Comparison of ENCODE assay signal across 8 cellular contexts in the genomic region with DNA sequence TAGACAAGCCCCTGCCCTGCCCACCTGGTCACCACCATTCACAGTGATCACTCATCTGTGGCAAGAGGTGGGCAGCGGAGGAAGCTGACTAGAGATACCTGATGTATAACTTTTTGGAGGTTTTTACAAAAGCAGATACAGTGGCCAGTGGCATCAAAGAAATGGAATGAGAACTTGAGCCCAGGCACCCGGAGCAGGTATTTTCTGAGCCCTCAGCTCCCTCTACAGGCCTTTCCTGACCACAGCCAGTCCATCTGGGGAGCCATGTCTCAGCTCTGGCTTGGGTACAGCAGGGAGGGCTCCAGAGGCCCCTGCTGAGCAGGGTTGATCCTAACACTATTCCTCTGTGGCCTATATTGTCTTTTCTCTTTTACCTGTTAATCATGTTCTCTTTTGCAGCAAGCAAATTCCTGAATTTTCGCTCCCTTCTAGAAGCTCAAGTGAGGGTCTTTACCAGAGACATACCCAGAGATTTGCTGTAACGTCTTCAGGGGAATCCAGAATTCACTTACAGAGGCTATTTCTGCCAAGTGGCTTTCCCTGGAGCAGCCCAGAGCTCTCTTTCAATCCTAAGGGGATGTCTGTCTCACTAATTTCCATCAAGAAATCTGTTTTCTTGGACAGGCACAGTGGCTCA. TPM values are rescaled to one million over a fixed set of nuclear protein-coding genes. Genes with fewer than 3 reads are reported as not detected.
DNase-seq lines count a peak whose midpoint lies in the region; ATAC-seq and TF ChIP-seq lines count a peak whose summit lies in the region.

No MANE protein-coding gene starts in this region.

- 31 to 50% methylated on average over 3 to 4 of the region's 4 CpGs for WGBS in esophagus squamous epithelium, 2 donors

- H3K27ac Mint-ChIP-seq in activated T-cell treated with anti-CD3 and anti-CD28 coated beads, Interleukin-2, amount 50 U/mL, for 72 hours, result no peak overlapping the region
- no peak overlapping the region for H3K27ac Mint-ChIP-seq in nephron

- ATAC-seq in activated T-cell treated with anti-CD3 and anti-CD28 coated beads, Interleukin-2, amount 50 U/mL, for 72 hours (replicated peaks in 1 of 2), result peak in 1 of 2 donors; percentile 47
- ATAC-seq in HG02642 (IDR thresholded peaks at IDR 0.05; ENCODE audit: poor library complexity, unreplicated experiment), result no peak

- H3K4me3 ChIP-seq in esophagus squamous epithelium, result no peak overlapping the region

- no peak for TF ChIP-seq POLR2A in esophagus squamous epithelium (IDR thresholded peaks at IDR 0.05)

- no peaks in the 10 kb centered on the region for H3K36me3 Mint-ChIP-seq in activated T-cell treated with anti-CD3 and anti-CD28 coated beads, Interleukin-2, amount 50 U/mL, for 72 hours (ENCODE audit: insufficient read depth in 2 of 2)
- H3K36me3 Mint-ChIP-seq in nephron (ENCODE audit: low read depth), result no peaks in the 10 kb centered on the region

- no peak overlapping the region for H3K27ac ChIP-seq in esophagus squamous epithelium

- no peaks in the 10 kb centered on the region for H3K9me3 Mint-ChIP-seq in activated T-cell treated with anti-CD3 and anti-CD28 coated beads, Interleukin-2, amount 50 U/mL, for 72 hours
- H3K9me3 Mint-ChIP-seq in nephron, result peaks cover 8% of the 10 kb centered on the region

- TF ChIP-seq CTCF in esophagus squamous epithelium (IDR thresholded peaks at IDR 0.05), result peak; percentile 18 to 72 (median 58)
- TF ChIP-seq CTCF in nephron (IDR thresholded peaks at IDR 0.05; ENCODE audit: unreplicated experiment in 3 of 3), result peak; percentile 73 to 76 (median 75)

- peaks cover 12 to 61% (median 18%) of the 10 kb centered on the region in 3 donors for H3K36me3 ChIP-seq in esophagus squamous epithelium

- no peaks in the 10 kb centered on the region for H3K27me3 Mint-ChIP-seq in activated T-cell treated with anti-CD3 and anti-CD28 coated beads, Interleukin-2, amount 50 U/mL, for 72 hours (ENCODE audit: low read depth)
- peaks cover 6% of the 10 kb centered on the region for H3K27me3 Mint-ChIP-seq in nephron (ENCODE audit: low read depth)

- in situ Hi-C loops in SK-MEL-5 (cut with HindIII; ENCODE audit: low pct_unique_long_range_greater_than_20kb, low sequenced_read_pairs), result no loop called here

- peaks cover 0 to 9% (median 0%) of the 10 kb centered on the region in 3 donors for H3K4me1 ChIP-seq in esophagus squamous epithelium

- intact Hi-C loops in esophagus squamous epithelium (cut with DNase I), result loop anchor here (10.0 kb wide), 1 partner anchor 177 kb away; no protein-coding TSS in a partner anchor

- no peaks in the 10 kb centered on the region for H3K9me3 ChIP-seq in esophagus squamous epithelium

- H3K4me3 Mint-ChIP-seq in activated T-cell treated with anti-CD3 and anti-CD28 coated beads, Interleukin-2, amount 50 U/mL, for 72 hours, result no peak overlapping the region
- no peak overlapping the region for H3K4me3 Mint-ChIP-seq in nephron

- no peaks in the 10 kb centered on the region for H3K4me1 Mint-ChIP-seq in activated T-cell treated with anti-CD3 and anti-CD28 coated beads, Interleukin-2, amount 50 U/mL, for 72 hours (ENCODE audit: low read depth)
- no peaks in the 10 kb centered on the region for H3K4me1 Mint-ChIP-seq in nephron

- peak; percentile 21 to 34 for DNase-seq in activated T-cell treated with anti-CD3 and anti-CD28 coated beads, Interleukin-2, amount 50 U/mL, for 72 hours
- DNase-seq in activated T-cell treated with anti-CD3 and anti-CD28 coated beads, Interleukin-2, amount 50 U/mL, for 1 hour, result no peak
- peak; percentile 79 to 84 for DNase-seq in Kasumi-1 (lab: John Stamatoyannopoulos, UW)
- peak; percentile 68 for DNase-seq in SK-MEL-5 (ENCODE audit: low read depth, low spot score)
- no peak for DNase-seq in esophagus squamous epithelium (lab: John Stamatoyannopoulos, UW)
- no peak for DNase-seq in occipital lobe (lab: John Stamatoyannopoulos, UW)

- H3K27me3 ChIP-seq in esophagus squamous epithelium, result no peaks in the 10 kb centered on the region

RNA-seq across cellular contexts. Expression of a gene that starts 27.3 kb away (rescaled TPM):
- total RNA-seq in activated T-cell treated with anti-CD3 and anti-CD28 coated beads, Interleukin-2, amount 50 U/mL, for 72 hours, result 1 to 10 TPM; 5.9 to 7.5 TPM
- total RNA-seq in SK-MEL-5 (2014; rRNA removed; shearing (Covaris generic)), result 5.4 and 6.9 TPM in 2 replicates
- 4.8 and 8.1 TPM in 2 replicates for polyA plus RNA-seq in SK-MEL-5 (2015; cell fraction: cytosol; rRNA removed)
- polyA plus RNA-seq in SK-MEL-5 (2015; cell fraction: nucleus; rRNA removed), result 11.2 and 14.7 TPM in 2 replicates
- 10 to 100 TPM; 28.5 to 57.4 (median 30.2) TPM for total RNA-seq in esophagus squamous epithelium
- total RNA-seq in occipital lobe, result 0.47 TPM

RNA-seq across cellular contexts. Expression of a gene that starts 32.2 kb away (rescaled TPM):
- not detected for total RNA-seq in activated T-cell treated with anti-CD3 and anti-CD28 coated beads, Interleukin-2, amount 50 U/mL, for 72 hours
- total RNA-seq in SK-MEL-5 (2014; rRNA removed; shearing (Covaris generic)), result 0.11 TPM in 2 replicates
- polyA plus RNA-seq in SK-MEL-5 (2015; cell fraction: cytosol; rRNA removed), result 0.08 and 0.12 TPM in 2 replicates
- polyA plus RNA-seq in SK-MEL-5 (2015; cell fraction: nucleus; rRNA removed), result 0.08 and 0.26 TPM in 2 replicates
- total RNA-seq in esophagus squamous epithelium (1 to 10 TPM; 1.9 to 7.1 (median 4.2) TPM), occipital lobe (2.5 TPM)

Comparison
In these comparisons a context has a peak if more than half of its experiments do, and no peak if none do; other contexts are left out.
1. DNase-seq: peak in activated T-cell treated with anti-CD3 and anti-CD28 coated beads, Interleukin-2, amount 50 U/mL, for 72 hours (2 of 2), Kasumi-1 (2 of 2) and SK-MEL-5 (single experiment); none in activated T-cell treated with anti-CD3 and anti-CD28 coated beads, Interleukin-2, amount 50 U/mL, for 1 hour (single experiment), esophagus squamous epithelium (single experiment) and occipital lobe (single experiment).